In the genomic region with DNA sequence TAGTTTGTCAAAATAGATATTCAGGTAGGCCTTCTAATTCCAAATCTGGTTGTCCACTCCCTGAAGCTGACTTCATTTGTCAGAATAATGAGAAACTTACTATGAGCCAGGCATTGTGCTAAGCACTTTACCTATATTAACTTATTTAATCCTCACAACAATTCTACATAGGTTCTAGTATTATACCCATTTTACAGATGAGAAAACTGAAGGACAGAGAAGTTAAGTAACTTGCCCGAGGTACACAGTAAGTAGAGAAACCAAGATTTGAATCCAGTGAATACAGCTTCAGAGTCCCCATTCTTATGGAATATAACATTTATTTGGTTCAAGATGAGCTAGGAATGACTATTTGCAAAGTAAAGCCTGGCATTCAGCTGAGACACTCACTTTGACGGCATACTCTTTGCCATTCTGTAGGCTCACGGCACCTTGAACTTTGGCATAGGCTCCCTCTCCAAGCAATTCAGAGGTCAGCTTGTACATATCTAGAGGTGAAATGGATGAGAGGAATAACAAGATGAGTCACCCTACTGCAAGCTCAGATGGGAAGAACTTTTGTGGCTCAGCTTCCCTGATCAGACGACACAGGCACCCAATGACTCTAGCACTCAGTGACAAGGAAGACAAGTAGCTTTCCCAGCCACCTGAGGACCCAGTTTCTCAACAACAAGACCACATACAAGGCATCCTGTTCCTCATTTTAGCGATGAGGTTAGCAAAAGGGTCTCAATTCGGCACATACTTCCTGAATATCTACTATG, we compare ENCODE assay signal across 1 cellular context.
TF ChIP-seq lines count a peak whose summit lies in the region.

No MANE protein-coding gene starts in this region.

TF ChIP-seq in IMR-90, 13 proteins besides CTCF, POLR2A, EP300 and RAD21:
- TF ChIP-seq MAFK (IDR thresholded peaks at IDR 0.05; ENCODE audit: low read depth, low read length): no peak
- no peak for TF ChIP-seq FOS (IDR thresholded peaks at IDR 0.05; ENCODE audit: low read depth, low read length)
- TF ChIP-seq CHD1 (IDR thresholded peaks at IDR 0.05; ENCODE audit: low read depth, low read length): no peak
- TF ChIP-seq BHLHE40 (IDR thresholded peaks at IDR 0.05; ENCODE audit: low read depth, low read length): no peak
- no peak for TF ChIP-seq SMC3 (IDR thresholded peaks at IDR 0.05; ENCODE audit: low read depth, low read length)
- TF ChIP-seq RCOR1 (IDR thresholded peaks at IDR 0.05; ENCODE audit: insufficient replicate concordance, low read length): no peak
- TF ChIP-seq RFX5 (IDR thresholded peaks at IDR 0.05; ENCODE audit: low read depth, low read length): no peak
- TF ChIP-seq MXI1 (IDR thresholded peaks at IDR 0.05; ENCODE audit: borderline replicate concordance, low read depth, low read length): no peak
